Comparison of ENCODE assay signal across 12 cellular contexts in genomic region chr1:12339410-12339809, GRCh38.
A peak's percentile ranks its signal among the peaks of the same experiment; 100 is the strongest.
DNase-seq lines count a peak whose midpoint lies in the region; ATAC-seq, FAIRE-seq and TF ChIP-seq lines count a peak whose summit lies in the region.
"Had no signal": no experiment of that assay in that cellular context is flagged by ENCODE, and none has a peak within 500 bp of the region (broad histone marks: within the 10 kb centered on the region; RNA-seq: fewer than 3 reads in every experiment).

No MANE protein-coding gene starts in this region.

- peaks cover 47% of the 10 kb centered on the region for H3K4me1 Mint-ChIP-seq in CD4-positive, alpha-beta T cell (ENCODE audit: low read depth)
- H3K4me1 Mint-ChIP-seq in stimulated activated naive B cell treated with anti-CD40 and anti-IgM and Interleukin-4, amounts not matched to agents 10 μg/mL and 1 μg/mL and 100 μg/mL, for 72 hours, result peaks cover 21 to 37% of the 10 kb centered on the region in 2 donors

- H3K9me3 Mint-ChIP-seq in CD4-positive, alpha-beta T cell, result no peaks in the 10 kb centered on the region
- H3K9me3 Mint-ChIP-seq in stimulated activated naive B cell treated with anti-CD40 and anti-IgM and Interleukin-4, amounts not matched to agents 10 μg/mL and 1 μg/mL and 100 μg/mL, for 72 hours, result no peaks in the 10 kb centered on the region
- H3K9me3 Mint-ChIP-seq: memory B cell had no signal

- peaks cover 65% of the 10 kb centered on the region for H3K36me3 Mint-ChIP-seq in CD4-positive, alpha-beta T cell (ENCODE audit: low read depth)
- peaks cover 35 to 50% of the 10 kb centered on the region in 2 donors for H3K36me3 Mint-ChIP-seq in stimulated activated naive B cell treated with anti-CD40 and anti-IgM and Interleukin-4, amounts not matched to agents 10 μg/mL and 1 μg/mL and 100 μg/mL, for 72 hours

- no peak for TF ChIP-seq CTCF in CD4-positive, alpha-beta T cell (IDR thresholded peaks at IDR 0.05)
- peak; percentile 32 for TF ChIP-seq CTCF in fibroblast of pulmonary artery (IDR thresholded peaks at IDR 0.05; ENCODE audit: low read length, missing control alignments)
- no peak for TF ChIP-seq CTCF in pancreas (IDR thresholded peaks at IDR 0.05)

- no peak overlapping the region for H3K27ac ChIP-seq in CD4-positive, alpha-beta T cell (ENCODE audit: low read depth, low read length)
- H3K27ac ChIP-seq in pancreas, result peak overlapping the region in 3 of 4 donors; percentile 16 to 38 (median 26)

- intact Hi-C loops in CD4-positive, alpha-beta T cell (cut with DNase I, micrococcal nuclease), result no loop called here
- intact Hi-C loops in pancreas (cut with DNase I), result no loop called here

- H3K4me1 ChIP-seq in pancreas, result peaks cover 36 to 94% (median 90%) of the 10 kb centered on the region in 3 donors

- DNase-seq in CD4-positive, alpha-beta T cell, result no peak
- DNase-seq in OCI-M1 (lab: John Stamatoyannopoulos, UW), result peak; percentile 22
- no peak for DNase-seq in fibroblast of pulmonary artery (ENCODE audit: low read depth)
- no peak for DNase-seq in pancreas
- DNase-seq in DMS79 (lab: John Stamatoyannopoulos, UW), result no peak
- DNase-seq in stimulated activated naive B cell treated with anti-CD40 and anti-IgM and Interleukin-4, amounts not matched to agents 10 μg/mL and 1 μg/mL and 100 μg/mL, for 72 hours, result no peak
- DNase-seq: stimulated activated CD4-positive, alpha-beta T cell treated with anti-CD3 and anti-CD28 coated beads, Interleukin-12 subunit alpha, Interleukin-12 subunit beta, amount 100 ng/mL, for 4 hours; stomach; T1000 had no signal

- H3K27me3 ChIP-seq in CD4-positive, alpha-beta T cell (ENCODE audit: control insufficient read depth, insufficient read depth, low read length), result no peaks in the 10 kb centered on the region
- H3K27me3 ChIP-seq in pancreas, result no peaks in the 10 kb centered on the region
- H3K27me3 ChIP-seq: stomach had no signal

- ATAC-seq in CD4-positive, alpha-beta T cell (ENCODE audit: poor library complexity), result no peak
- ATAC-seq in pancreas (peak in 3 of 4 donors; percentile 2 to 36 (median 10)), HG02763 (IDR thresholded peaks at IDR 0.05; ENCODE audit: unreplicated experiment) (no peak), HG02571 (IDR thresholded peaks at IDR 0.05; ENCODE audit: unreplicated experiment) (no peak)
- no peak for ATAC-seq in stimulated activated naive B cell treated with anti-CD40 and anti-IgM and Interleukin-4, amounts not matched to agents 10 μg/mL and 1 μg/mL and 100 μg/mL, for 72 hours (replicated peaks)

- H3K4me3 ChIP-seq in fibroblast of pulmonary artery (replicated peaks; ENCODE audit: low read depth, low read length) (no peak overlapping the region), pancreas (no peak overlapping the region)
- H3K4me3 ChIP-seq: stomach had no signal

- H3K9me3 ChIP-seq in CD4-positive, alpha-beta T cell (ENCODE audit: control insufficient read depth, low read length), result no peaks in the 10 kb centered on the region
- no peaks in the 10 kb centered on the region for H3K9me3 ChIP-seq in pancreas
- H3K9me3 ChIP-seq: stomach had no signal

- CTCF ChIA-PET in CD4-positive, alpha-beta T cell (lab: Charles Lee), result interaction anchor here (1.9 kb wide), 1 partner anchor 47 kb away, joined by 4 read pairs; no protein-coding TSS in a partner anchor

- no peaks in the 10 kb centered on the region for H3K27me3 Mint-ChIP-seq in CD4-positive, alpha-beta T cell
- H3K27me3 Mint-ChIP-seq in stimulated activated naive B cell treated with anti-CD40 and anti-IgM and Interleukin-4, amounts not matched to agents 10 μg/mL and 1 μg/mL and 100 μg/mL, for 72 hours, result no peaks in the 10 kb centered on the region
- H3K27me3 Mint-ChIP-seq: memory B cell had no signal

- POLR2A ChIA-PET in CD4-positive, alpha-beta T cell (lab: Charles Lee), result interaction anchor here (1.5 kb wide), 1 partner anchor 281 kb away, joined by 4 read pairs; no protein-coding TSS in a partner anchor

- peak overlapping the region; percentile 71 for H3K27ac Mint-ChIP-seq in CD4-positive, alpha-beta T cell
- H3K27ac Mint-ChIP-seq in stimulated activated naive B cell treated with anti-CD40 and anti-IgM and Interleukin-4, amounts not matched to agents 10 μg/mL and 1 μg/mL and 100 μg/mL, for 72 hours, result no peak overlapping the region
- H3K27ac Mint-ChIP-seq: memory B cell had no signal

- H3K4me3 Mint-ChIP-seq in CD4-positive, alpha-beta T cell, result no peak overlapping the region
- H3K4me3 Mint-ChIP-seq in stimulated activated naive B cell treated with anti-CD40 and anti-IgM and Interleukin-4, amounts not matched to agents 10 μg/mL and 1 μg/mL and 100 μg/mL, for 72 hours, result no peak overlapping the region
- H3K4me3 Mint-ChIP-seq: memory B cell had no signal

- FAIRE-seq in pancreas (lab: Jason Lieb, UNC), result no peak

- WGBS in pancreas, 2 donors, result 43 to 45% methylated on average over 3 of the region's 3 CpGs

- H3K36me3 ChIP-seq in pancreas, result no peaks in the 10 kb centered on the region

Comparison
In these comparisons a context has a peak if more than half of its experiments do, and no peak if none do; other contexts are left out.
1. ATAC-seq: peak in pancreas (3 of 4); none in CD4-positive, alpha-beta T cell (single experiment), HG02763 (single experiment), HG02571 (single experiment) and stimulated activated naive B cell treated with anti-CD40 and anti-IgM and Interleukin-4, amounts not matched to agents 10 μg/mL and 1 μg/mL and 100 μg/mL, for 72 hours (0 of 2).